In the genomic region with DNA sequence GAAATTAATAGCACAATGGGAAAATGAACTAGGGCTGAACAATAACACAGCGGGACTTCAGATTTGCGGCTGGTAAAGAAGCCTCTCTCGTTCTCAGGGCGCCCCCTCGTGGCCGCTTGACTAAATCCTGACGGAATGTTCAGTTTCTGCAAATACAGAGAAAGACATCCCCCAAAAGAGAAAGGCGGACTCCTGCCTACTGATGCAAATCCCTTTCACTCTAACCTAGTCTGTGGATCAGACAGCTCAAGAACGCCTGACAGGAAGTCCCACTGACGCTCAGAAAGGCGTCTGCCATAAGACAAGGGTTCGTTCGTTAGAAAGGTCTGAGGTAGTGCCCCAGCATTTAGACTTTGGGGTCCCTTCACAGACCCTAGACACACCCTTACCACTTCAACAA, we compare ENCODE assay signal across 8 cellular contexts. TPM values are rescaled to one million over a fixed set of nuclear protein-coding genes. Genes with fewer than 3 reads are reported as not detected.
DNase-seq lines count a peak whose midpoint lies in the region; ATAC-seq, FAIRE-seq and TF ChIP-seq lines count a peak whose summit lies in the region.

No MANE protein-coding gene starts in this region.

- peaks cover 45 to 64% of the 10 kb centered on the region in 2 donors for H3K27me3 Mint-ChIP-seq in natural killer cell (ENCODE audit: low read depth in 2 of 2)

- H3K4me1 Mint-ChIP-seq in natural killer cell = peaks cover 0 to 28% of the 10 kb centered on the region in 2 donors

- H3K9me3 Mint-ChIP-seq in natural killer cell = no peaks in the 10 kb centered on the region

- TF ChIP-seq CTCF in D721Med (IDR thresholded peaks at IDR 0.05; ENCODE audit: insufficient read depth, missing control alignments) (peak; percentile 87), natural killer cell (IDR thresholded peaks at IDR 0.05) (peak; percentile 83)

- no peak overlapping the region for H3K4me3 ChIP-seq in Jurkat, Clone E6-1 (ENCODE audit: low read length)

- no peaks in the 10 kb centered on the region for H3K36me3 Mint-ChIP-seq in natural killer cell

- no peak overlapping the region for H3K4me3 Mint-ChIP-seq in natural killer cell

- intact Hi-C loops in natural killer cell (cut with micrococcal nuclease) = loop anchor here (1.0 to 2.0 kb wide), 2 partner anchors 431 to 716 kb away; no protein-coding TSS in a partner anchor

- peak in 1 of 3 donors; percentile 34 for ATAC-seq in natural killer cell

- DNase-seq in D721Med (ENCODE audit: insufficient read length, low spot score) (peak; percentile 29), OCI-M2 (lab: John Stamatoyannopoulos, UW; ENCODE audit: unreplicated experiment) (peak; percentile 24), fibroblast of peridontal ligament (ENCODE audit: extremely low read depth) (peak; percentile 88), natural killer cell (peak; percentile 75), HuH-7 (ENCODE audit: low spot score) (no peak)
- DNase-seq in Jurkat, Clone E6-1 (ENCODE audit: low read depth, low spot score) = peak; percentile 52
- DNase-seq in activated T-cell treated with anti-CD3 and anti-CD28 coated beads, Interleukin-2, amount 50 U/mL, for 48 hours = peak; percentile 84 to 85
- peak; percentile 43 to 50 for DNase-seq in stimulated activated CD8-positive, alpha-beta memory T cell treated with anti-CD3 and anti-CD28 coated beads, Interleukin-7, amount 100 ng/mL, for 4 hours (ENCODE audit: low read depth in 2 of 2)

- no peak overlapping the region for H3K27ac Mint-ChIP-seq in natural killer cell

- FAIRE-seq in D721Med (lab: Jason Lieb, UNC) = no peak

RNA-seq across cellular contexts. Expression of a gene that starts 2.5 kb away (rescaled TPM):
- polyA plus RNA-seq in Jurkat, Clone E6-1 (2012; ENCODE audit: insufficient read depth, insufficient read length) = 0.53 TPM
- 10 to 100 TPM in 1 of 3 donors, 1 to 10 TPM in 2; 1.4 to 10.9 (median 3.4) TPM for total RNA-seq in natural killer cell
